8 cellular contexts compared by ENCODE assay signal in genomic region chr20:36050436-36051317, GRCh38.
DNase-seq lines count a peak whose midpoint lies in the region; ATAC-seq and TF ChIP-seq lines count a peak whose summit lies in the region.

No MANE protein-coding gene starts in this region.

- peaks cover 42% of the 10 kb centered on the region for H3K4me1 Mint-ChIP-seq in CD14-positive monocyte
- H3K4me1 Mint-ChIP-seq in activated CD8-positive, alpha-beta T cell treated with anti-CD3 and anti-CD28 coated beads for 36 hours (ENCODE audit: low read depth) = peaks cover 34% of the 10 kb centered on the region

- peaks cover 4 to 17% of the 10 kb centered on the region in 2 donors for H3K36me3 Mint-ChIP-seq in CD14-positive monocyte
- peaks cover 34% of the 10 kb centered on the region for H3K36me3 Mint-ChIP-seq in activated CD8-positive, alpha-beta T cell treated with anti-CD3 and anti-CD28 coated beads for 36 hours (ENCODE audit: low read depth)

- intact Hi-C loops in CD14-positive monocyte (cut with micrococcal nuclease) = no loop called here
- intact Hi-C loops in activated CD8-positive, alpha-beta T cell treated with anti-CD3 and anti-CD28 coated beads for 36 hours (cut with micrococcal nuclease) = no loop called here

- POLR2A ChIA-PET in activated CD8-positive, alpha-beta T cell treated with anti-CD3 and anti-CD28 coated beads for 36 hours (lab: Charles Lee) = interaction anchor here (0.7 to 1.3 kb wide), 5 partner anchors 10 to 96 kb away, joined by 3 to 4 read pairs (median 3); partner anchors contain the start of gene SCAND1

- H3K4me1 ChIP-seq in ectodermal cell (ENCODE audit: control insufficient read depth, insufficient read depth, low read length) (no peaks in the 10 kb centered on the region), lung (ENCODE audit: control insufficient read depth in 2 of 2, insufficient read depth in 2 of 2, low read length in 2 of 2) (peaks cover 3 to 6% of the 10 kb centered on the region in 2 donors)

- WGBS in ectodermal cell, 2 experiments = 8 to 9% methylated on average over 75 of the region's 75 CpGs
- 0 to 1% methylated on average over 62 to 75 of the region's 75 CpGs for WGBS in lung, 2 donors

- H3K9me3 Mint-ChIP-seq in CD14-positive monocyte = peaks cover 0 to 2% (median 0%) of the 10 kb centered on the region in 7 donors
- no peaks in the 10 kb centered on the region for H3K9me3 Mint-ChIP-seq in activated CD8-positive, alpha-beta T cell treated with anti-CD3 and anti-CD28 coated beads for 36 hours

- H3K27ac ChIP-seq in ectodermal cell (ENCODE audit: insufficient read depth, low read depth, low read length, poor library complexity, severe bottlenecking) = peak overlapping the region; percentile 73
- H3K27ac ChIP-seq in lung (ENCODE audit: low read depth in 1 of 2, low read length in 1 of 2) = peak overlapping the region; percentile 97 to 98

- ATAC-seq in GM19397 (IDR thresholded peaks at IDR 0.05; ENCODE audit: unreplicated experiment) (peak; percentile 90), lung (ENCODE audit: insufficient read depth, low FRiP score) (peak; percentile 98)
- peak; percentile 98 for ATAC-seq in activated CD8-positive, alpha-beta T cell treated with anti-CD3 and anti-CD28 coated beads for 36 hours

- H3K4me3 Mint-ChIP-seq in CD14-positive monocyte = peak overlapping the region; percentile 86 to 96
- peak overlapping the region; percentile 97 for H3K4me3 Mint-ChIP-seq in activated CD8-positive, alpha-beta T cell treated with anti-CD3 and anti-CD28 coated beads for 36 hours

- peak overlapping the region; percentile 88 to 97 (median 93) for H3K27ac Mint-ChIP-seq in CD14-positive monocyte
- H3K27ac Mint-ChIP-seq in activated CD8-positive, alpha-beta T cell treated with anti-CD3 and anti-CD28 coated beads for 36 hours = peak overlapping the region; percentile 92

- no peak for TF ChIP-seq CTCF in CD14-positive monocyte (IDR thresholded peaks at IDR 0.05)
- TF ChIP-seq CTCF in activated CD8-positive, alpha-beta T cell treated with anti-CD3 and anti-CD28 coated beads for 36 hours (IDR thresholded peaks at IDR 0.05) = no peak
- no peak for TF ChIP-seq CTCF in lung (IDR thresholded peaks at IDR 0.05; ENCODE audit: control extremely low read depth, extremely low read depth)

- CTCF ChIA-PET in activated CD8-positive, alpha-beta T cell treated with anti-CD3 and anti-CD28 coated beads for 36 hours (lab: Charles Lee) = no interaction called here

- H3K36me3 ChIP-seq in ectodermal cell (ENCODE audit: control insufficient read depth, insufficient read depth, low read length) (no peaks in the 10 kb centered on the region), lung (ENCODE audit: control insufficient read depth in 2 of 2, insufficient read depth in 2 of 2, low read length in 2 of 2) (no peaks in the 10 kb centered on the region)

- peak overlapping the region; percentile 78 for H3K4me3 ChIP-seq in ectodermal cell (ENCODE audit: insufficient read depth, low read depth, low read length)
- H3K4me3 ChIP-seq in lung = peak overlapping the region; percentile 100

- H3K27me3 ChIP-seq in ectodermal cell (ENCODE audit: control insufficient read depth, insufficient read depth, low read length, poor library complexity, severe bottlenecking) (no peaks in the 10 kb centered on the region), lung (ENCODE audit: control insufficient read depth, insufficient read depth) (no peaks in the 10 kb centered on the region)

- H3K27me3 Mint-ChIP-seq in CD14-positive monocyte (ENCODE audit: low read depth in 3 of 3) = peaks cover 0 to 5% (median 2%) of the 10 kb centered on the region in 3 donors
- no peaks in the 10 kb centered on the region for H3K27me3 Mint-ChIP-seq in activated CD8-positive, alpha-beta T cell treated with anti-CD3 and anti-CD28 coated beads for 36 hours

- H3K9me3 ChIP-seq in ectodermal cell (ENCODE audit: control insufficient read depth, low read length) (no peaks in the 10 kb centered on the region), lung (ENCODE audit: control insufficient read depth in 2 of 2, insufficient read depth in 1 of 2, low read length in 1 of 2) (no peaks in the 10 kb centered on the region)

- peak; percentile 86 for DNase-seq in CD14-positive monocyte (ENCODE audit: low spot score)
- DNase-seq in HK-2 (ENCODE audit: unreplicated experiment) = peak; percentile 96
- peak; percentile 94 for DNase-seq in NCI-H82 (lab: John Stamatoyannopoulos, UW)
- DNase-seq in activated CD8-positive, alpha-beta T cell treated with anti-CD3 and anti-CD28 coated beads for 36 hours = peak; percentile 92
- peak; percentile 95 for DNase-seq in lung (ENCODE audit: low spot score)
- peak; percentile 71 to 88 (median 83) for DNase-seq in stimulated activated CD4-positive, alpha-beta T cell treated with anti-CD3 and anti-CD28 coated beads, TNF-alpha, amount 100 ng/mL, for 1 hour (ENCODE audit: low read depth in 3 of 3, low spot score in 1 of 3)

Comparison
In these comparisons a context has a peak if more than half of its experiments do, and no peak if none do; other contexts are left out.
1. Peak in every context shown above with its lines: DNase-seq, ATAC-seq, H3K4me3 ChIP-seq and H3K27ac ChIP-seq.